Comparison of ENCODE assay signal across 17 cellular contexts in the genomic region with DNA sequence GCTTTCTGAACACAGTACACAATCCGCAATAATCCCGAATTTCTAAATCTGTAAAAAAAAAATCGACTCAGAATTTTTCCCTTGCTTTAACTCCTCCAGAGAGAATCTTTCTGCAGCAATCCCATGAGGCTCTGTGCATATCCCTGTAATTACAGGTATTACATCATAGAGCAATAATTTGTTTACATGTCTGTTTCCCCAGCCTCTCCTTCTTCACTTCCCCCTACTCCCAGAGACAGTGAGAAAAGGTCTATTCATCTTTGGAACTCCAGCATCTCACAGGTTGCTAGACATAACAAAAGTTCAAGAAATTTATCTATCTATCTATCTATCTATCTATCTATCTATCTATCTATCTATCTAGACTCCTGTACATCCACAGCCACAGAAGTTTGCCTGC. TPM values are rescaled to one million over a fixed set of nuclear protein-coding genes. Genes with fewer than 3 reads are reported as not detected.
DNase-seq lines count a peak whose midpoint lies in the region; ATAC-seq, FAIRE-seq and TF ChIP-seq lines count a peak whose summit lies in the region.
"Had no signal": no experiment of that assay in that cellular context is flagged by ENCODE, and none has a peak within 500 bp of the region (broad histone marks: within the 10 kb centered on the region; RNA-seq: fewer than 3 reads in every experiment).

No MANE protein-coding gene starts in this region.

- BruUV-seq in K562 (replicated peaks; lab: Mats Ljungman, UMichigan): no TSS peak

- no peak for TF ChIP-seq POLR2A in K562 (conservative IDR thresholded peaks at IDR 0.05)

- intact Hi-C loops in K562 (cut with micrococcal nuclease): no loop called here

- 2% methylated on average over 3 of the region's 3 CpGs for WGBS in K562 (ENCODE audit: insufficient coverage, low coverage, missing lambda C conversion rate)

- H3K36me3 ChIP-seq in HEK293 (ENCODE audit: control insufficient read depth in 2 of 2, insufficient read depth in 1 of 2, low read length in 2 of 2) (no peaks in the 10 kb centered on the region), K562 (ENCODE audit: control insufficient read depth, insufficient read depth, low read length) (no peaks in the 10 kb centered on the region)

- no peak overlapping the region for H2AFZ ChIP-seq in K562 (ENCODE audit: low read depth, low read length)

- no peak for ATAC-seq in K562
- ATAC-seq in HG03108 (IDR thresholded peaks at IDR 0.05; ENCODE audit: unreplicated experiment): no peak
- ATAC-seq: CD8-positive, alpha-beta T cell had no signal

- no peaks in the 10 kb centered on the region for H3K9me1 ChIP-seq in K562 (ENCODE audit: control insufficient read depth, insufficient read depth, low read length)

- POLR2A ChIA-PET in HEK293 (lab: Yijun Ruan, JAX): no interaction called here
- POLR2A ChIA-PET in K562 (lab: Yijun Ruan, JAX): no interaction called here

- no peak for TF ChIP-seq EP300 in K562 (IDR thresholded peaks at IDR 0.05; ENCODE audit: low read length)

- H3K4me1 ChIP-seq in HEK293 (ENCODE audit: control insufficient read depth, insufficient read depth, low read length) (peaks cover 4% of the 10 kb centered on the region; the same call in 1 of the 2 replicates), K562 (replicated peaks in 1 of 2; ENCODE audit: control insufficient read depth in 2 of 2, insufficient read depth in 2 of 2, low read length in 2 of 2) (no peaks in the 10 kb centered on the region; a peak in 1 of 5 replicates)

- no peak overlapping the region for H3K4me2 ChIP-seq in K562 (ENCODE audit: insufficient read depth, low read length)

- H3K9me3 ChIP-seq in HEK293 (ENCODE audit: control insufficient read depth, insufficient read depth, low read depth, low read length): no peaks in the 10 kb centered on the region
- no peaks in the 10 kb centered on the region for H3K9me3 ChIP-seq in K562 (replicated peaks; ENCODE audit: control insufficient read depth, insufficient read depth, low read depth, low read length)

- no peak overlapping the region for H3K27ac ChIP-seq in HEK293 (ENCODE audit: extremely low read depth, low read depth, low read length)
- H3K27ac ChIP-seq in K562 (ENCODE audit: extremely low read depth, low read depth, low read length): no peak overlapping the region
- H3K27ac ChIP-seq: HL-60 had no signal

- CTCF ChIA-PET in HEK293 (lab: Yijun Ruan, JAX) (interaction anchor here (0.7 to 2.0 kb wide), 2 partner anchors 12 to 67 kb away, joined by 3 to 12 read pairs; no protein-coding TSS in a partner anchor), K562 (lab: Yijun Ruan, JAX; ENCODE audit: low intra/inter-chr PET ratio) (no interaction called here)

- in situ Hi-C loops in K562 (cut with MboI): no loop called here

- H3K27me3 ChIP-seq in K562 (ENCODE audit: control insufficient read depth in 2 of 2, insufficient read depth in 2 of 2, low read length in 2 of 2): peaks cover 0 to 6% of the 10 kb centered on the region in 2 experiments; a peak in 2 of 5 replicates

- H3K79me2 ChIP-seq in K562 (ENCODE audit: control insufficient read depth, insufficient read depth, low read length): no peaks in the 10 kb centered on the region

- H4K20me1 ChIP-seq in K562 (replicated peaks; ENCODE audit: control insufficient read depth, insufficient read depth, low read length): no peaks in the 10 kb centered on the region

- TF ChIP-seq CTCF in HEK293 (tag by site-specific recombination; IDR thresholded peaks at IDR 0.05) (no peak), K562 (IDR thresholded peaks at IDR 0.05 in 2 of 3, conservative IDR thresholded peaks at IDR 0.05 in 1 of 3; ENCODE audit: insufficient read depth in 2 of 3, low read depth in 1 of 3, low read length in 3 of 3) (no peak)

- no peak for TF ChIP-seq RAD21 in K562 (CRISPR knock-in tag; conservative IDR thresholded peaks at IDR 0.05 in 1 of 2, IDR thresholded peaks at IDR 0.05 in 1 of 2)

- H3K4me3 ChIP-seq in HEK293 (ENCODE audit: low read depth, low read length): no peak overlapping the region
- no peak overlapping the region for H3K4me3 ChIP-seq in K562

- FAIRE-seq in K562 (lab: Jason Lieb, UNC): no peak
- FAIRE-seq: GM19239 had no signal

- peak; percentile 15 for DNase-seq in NOMO-1 treated with DMSO at 0.1 percent for 48 hours (lab: John Stamatoyannopoulos, UW; ENCODE audit: unreplicated experiment)
- DNase-seq in NOMO-1 treated with dmso at 0.1 percent for 144 hours (lab: John Stamatoyannopoulos, UW; ENCODE audit: unreplicated experiment): no peak
- peak; percentile 72 for DNase-seq in NCI-H69 (lab: John Stamatoyannopoulos, UW)
- no peak for DNase-seq in K562 (ENCODE audit: extremely low read depth in 1 of 4, low spot score in 3 of 4)
- no peak for DNase-seq in NCI-H1436 treated with DMSO at 0.1 percent for 48 hours (lab: John Stamatoyannopoulos, UW)
- no peak for DNase-seq in NCI-H1105 treated with DMSO at 0.1 percent for 48 hours (lab: John Stamatoyannopoulos, UW)
- DNase-seq: CD8-positive, alpha-beta T cell; COR-L47; DND-41; GF-D8; GOT3; H9 had no signal

- no peak overlapping the region for H3K9ac ChIP-seq in K562 (ENCODE audit: insufficient read depth in 1 of 2, low read depth in 2 of 2, low read length in 2 of 2)

TF ChIP-seq in HEK293, 187 proteins besides CTCF, POLR2A, EP300 and RAD21 (continues in another document):
- no peak for TF ChIP-seq KLF7 (tag by site-specific recombination; IDR thresholded peaks at IDR 0.05; ENCODE audit: borderline replicate concordance)
- 0 out of 2 replicates have a peak, but pooled peaks have one; percentile 26 for TF ChIP-seq ZNF366 (tag by site-specific recombination; conservative IDR thresholded peaks at IDR 0.05)
- peak; percentile 52; the same call in 1 of the 2 replicates for TF ChIP-seq PRDM1 (tag by site-specific recombination; IDR thresholded peaks at IDR 0.05)
- TF ChIP-seq, protein P1, sequence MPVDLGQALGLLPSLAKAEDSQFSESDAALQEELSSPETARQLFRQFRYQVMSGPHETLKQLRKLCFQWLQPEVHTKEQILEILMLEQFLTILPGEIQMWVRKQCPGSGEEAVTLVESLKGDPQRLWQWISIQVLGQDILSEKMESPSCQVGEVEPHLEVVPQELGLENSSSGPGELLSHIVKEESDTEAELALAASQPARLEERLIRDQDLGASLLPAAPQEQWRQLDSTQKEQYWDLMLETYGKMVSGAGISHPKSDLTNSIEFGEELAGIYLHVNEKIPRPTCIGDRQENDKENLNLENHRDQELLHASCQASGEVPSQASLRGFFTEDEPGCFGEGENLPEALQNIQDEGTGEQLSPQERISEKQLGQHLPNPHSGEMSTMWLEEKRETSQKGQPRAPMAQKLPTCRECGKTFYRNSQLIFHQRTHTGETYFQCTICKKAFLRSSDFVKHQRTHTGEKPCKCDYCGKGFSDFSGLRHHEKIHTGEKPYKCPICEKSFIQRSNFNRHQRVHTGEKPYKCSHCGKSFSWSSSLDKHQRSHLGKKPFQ (tag by site-specific recombination; IDR thresholded peaks at IDR 0.05): no peak
- no peak for TF ChIP-seq ZBTB7A (tag by site-specific recombination; IDR thresholded peaks at IDR 0.05; ENCODE audit: low read depth)
- no peak for TF ChIP-seq WT1 (tag by site-specific recombination; IDR thresholded peaks at IDR 0.05)
- TF ChIP-seq ZNF423 (tag by site-specific recombination; IDR thresholded peaks at IDR 0.05): no peak
- 0 out of 2 replicates have a peak, but pooled peaks have one; percentile 24 for TF ChIP-seq ZNF660 (tag by site-specific recombination; IDR thresholded peaks at IDR 0.05)

TF ChIP-seq in K562, 482 proteins besides CTCF, POLR2A, EP300 and RAD21:
- TF ChIP-seq, protein P2, sequence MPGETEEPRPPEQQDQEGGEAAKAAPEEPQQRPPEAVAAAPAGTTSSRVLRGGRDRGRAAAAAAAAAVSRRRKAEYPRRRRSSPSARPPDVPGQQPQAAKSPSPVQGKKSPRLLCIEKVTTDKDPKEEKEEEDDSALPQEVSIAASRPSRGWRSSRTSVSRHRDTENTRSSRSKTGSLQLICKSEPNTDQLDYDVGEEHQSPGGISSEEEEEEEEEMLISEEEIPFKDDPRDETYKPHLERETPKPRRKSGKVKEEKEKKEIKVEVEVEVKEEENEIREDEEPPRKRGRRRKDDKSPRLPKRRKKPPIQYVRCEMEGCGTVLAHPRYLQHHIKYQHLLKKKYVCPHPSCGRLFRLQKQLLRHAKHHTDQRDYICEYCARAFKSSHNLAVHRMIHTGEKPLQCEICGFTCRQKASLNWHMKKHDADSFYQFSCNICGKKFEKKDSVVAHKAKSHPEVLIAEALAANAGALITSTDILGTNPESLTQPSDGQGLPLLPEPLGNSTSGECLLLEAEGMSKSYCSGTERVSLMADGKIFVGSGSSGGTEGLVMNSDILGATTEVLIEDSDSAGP (CRISPR knock-in tag; IDR thresholded peaks at IDR 0.05): no peak
- TF ChIP-seq DACH1 (IDR thresholded peaks at IDR 0.05; ENCODE audit: partially characterized antibody): peak; percentile 87
- no peak for TF ChIP-seq ZNF436 (CRISPR knock-in tag; IDR thresholded peaks at IDR 0.05)
- 0 out of 2 replicates have a peak, but pooled peaks have one; percentile 8 for TF ChIP-seq CEBPB (tag; IDR thresholded peaks at IDR 0.05)
- 0 out of 2 replicates have a peak, but pooled peaks have one; percentile 10 for TF ChIP-seq JUND (IDR thresholded peaks at IDR 0.05; ENCODE audit: borderline replicate concordance, low read depth, low read length)
- no peak for TF ChIP-seq JUND (tag; IDR thresholded peaks at IDR 0.05; ENCODE audit: borderline replicate concordance, low read depth, low read length)
- no peak for TF ChIP-seq CEBPG (CRISPR knock-in tag; IDR thresholded peaks at IDR 0.05)
- TF ChIP-seq CEBPG (tag; conservative IDR thresholded peaks at IDR 0.05 in 1 of 2, IDR thresholded peaks at IDR 0.05 in 1 of 2): peak; percentile 38 to 76; a peak in 3 of 4 replicates
- TF ChIP-seq ATF7 (IDR thresholded peaks at IDR 0.05): peak; percentile 36; the same call in 1 of the 2 replicates

RNA-seq across cellular contexts. Expression of a gene that starts 26.0 kb away (rescaled TPM):
- not detected in 2 replicates for total RNA-seq in K562 (2011; cell fraction: chromatin; rRNA removed; ENCODE audit: low replicate concordance)
- not detected in 2 replicates for total RNA-seq in K562 (2011; cell fraction: nucleolus; rRNA removed)
- not detected in 2 replicates for total RNA-seq in K562 (2011; cell fraction: nucleoplasm; rRNA removed)
- total RNA-seq in K562 (2014; rRNA removed): not detected in 2 replicates
- not detected in 2 replicates for total RNA-seq in K562 (2014; rRNA removed; fragmentation: Illumina TruSeq; extraction: Trizol)
- not detected in 2 replicates for total RNA-seq in K562 (2015; rRNA removed; fragmentation: Illumina TruSeq; extraction: Trizol)
- total RNA-seq in K562 (2021): not detected in 2 replicates
- not detected in 2 replicates for polyA plus RNA-seq in K562 (2011; rRNA removed)
- not detected in 2 replicates for polyA plus RNA-seq in K562 (2011; cell fraction: cytosol; rRNA removed)
- not detected in 2 replicates for polyA plus RNA-seq in K562 (2011; cell fraction: nucleus; rRNA removed)
- not detected in 2 replicates for polyA plus RNA-seq in K562 (2012)
- polyA plus RNA-seq in K562 (2014; fragmentation: Illumina TruSeq; extraction: Trizol): not detected in 2 replicates
- not detected for polyA plus RNA-seq in K562 (2014; fragmentation: Nextera tagmentation; extraction: Ambion mirVana)
- not detected in 2 replicates for polyA plus RNA-seq in K562 (2014; rRNA removed)
- not detected in 2 replicates for polyA minus RNA-seq in K562 (2011; rRNA and poly(A)+ RNA removed)
- not detected in 2 replicates for polyA minus RNA-seq in K562 (2011; cell fraction: cytosol; rRNA and poly(A)+ RNA removed)
- polyA minus RNA-seq in K562 (2011; cell fraction: nucleus; rRNA and poly(A)+ RNA removed): not detected in 2 replicates
- polyA plus RNA-seq: CD14-positive monocyte had no signal

Comparison
In these comparisons a context has a peak if more than half of its experiments do, and no peak if none do; other contexts are left out.
1. DNase-seq: peak in NOMO-1 treated with DMSO at 0.1 percent for 48 hours (single experiment) and NCI-H69 (single experiment); none in NOMO-1 treated with dmso at 0.1 percent for 144 hours (single experiment), K562 (0 of 4), NCI-H1436 treated with DMSO at 0.1 percent for 48 hours (single experiment) and NCI-H1105 treated with DMSO at 0.1 percent for 48 hours (single experiment).